In the genomic region with DNA sequence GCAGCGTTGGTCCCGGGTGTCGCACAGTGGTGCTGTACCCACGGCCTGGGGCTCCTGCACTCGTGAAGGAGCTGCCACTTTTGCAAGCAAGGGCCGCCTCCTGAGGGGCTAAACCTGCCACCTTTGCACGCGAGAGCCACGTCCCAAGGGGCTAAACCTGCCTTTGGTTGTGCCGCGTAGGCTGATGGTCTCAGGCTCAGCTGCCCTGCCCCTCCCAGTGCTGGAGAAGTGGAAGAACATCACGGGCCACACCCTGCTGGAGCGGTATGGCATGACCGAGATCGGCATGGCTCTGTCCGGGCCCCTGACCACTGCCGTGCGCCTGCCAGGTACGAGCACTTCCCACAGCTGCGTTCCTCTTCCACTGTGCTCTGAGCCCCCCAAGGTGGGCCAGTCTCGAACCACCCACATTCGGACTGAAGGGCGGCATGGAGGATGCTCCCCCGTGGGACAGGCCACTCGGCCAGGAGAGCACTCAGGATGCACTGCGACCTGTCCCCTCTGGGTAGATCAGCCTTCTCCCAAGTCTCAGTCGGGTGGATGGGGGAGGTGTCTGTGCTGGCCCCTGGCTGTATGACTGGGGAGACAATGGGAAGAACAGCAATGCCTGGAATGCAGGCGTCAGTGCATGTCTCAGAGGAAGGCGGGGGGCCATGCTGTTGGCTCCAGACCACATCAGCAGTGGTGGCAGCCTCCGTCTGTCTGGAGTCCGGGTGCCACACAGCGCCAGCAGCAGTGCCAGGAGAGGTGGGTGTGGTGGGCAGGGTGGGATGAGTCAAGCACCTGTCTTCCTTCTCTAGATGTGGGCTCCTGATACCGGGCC, we compare ENCODE assay signal across 8 cellular contexts. TPM values are rescaled to one million over a fixed set of nuclear protein-coding genes. Genes with fewer than 3 reads are reported as not detected.
DNase-seq lines count a peak whose midpoint lies in the region; ATAC-seq, FAIRE-seq and TF ChIP-seq lines count a peak whose summit lies in the region.

No MANE protein-coding gene starts in this region.

- no peak for TF ChIP-seq CTCF in astrocyte (IDR thresholded peaks at IDR 0.05; ENCODE audit: insufficient read depth, low read depth, low read length)
- no peak for TF ChIP-seq CTCF in mucosa of descending colon (IDR thresholded peaks at IDR 0.05)

- H3K9me3 ChIP-seq in astrocyte (ENCODE audit: insufficient read depth, low read depth, low read length), result no peaks in the 10 kb centered on the region
- no peaks in the 10 kb centered on the region for H3K9me3 ChIP-seq in mucosa of descending colon

- peaks cover 16% of the 10 kb centered on the region for H3K4me1 ChIP-seq in astrocyte (ENCODE audit: insufficient read depth, low read length)
- H3K4me1 ChIP-seq in mucosa of descending colon (ENCODE audit: low read depth), result peaks cover 5% of the 10 kb centered on the region

- H3K4me1 Mint-ChIP-seq in astrocyte (ENCODE audit: low read depth, unreplicated experiment), result peaks cover 22% of the 10 kb centered on the region

- H3K79me2 ChIP-seq in astrocyte (ENCODE audit: insufficient read depth, low read length), result no peaks in the 10 kb centered on the region

- no peaks in the 10 kb centered on the region for H3K27me3 Mint-ChIP-seq in astrocyte (ENCODE audit: low read depth, unreplicated experiment)

- H3K4me3 ChIP-seq in Jurkat, Clone E6-1 (ENCODE audit: low read length), result peak overlapping the region; percentile 50
- H3K4me3 ChIP-seq in astrocyte (ENCODE audit: insufficient read depth, low read depth, low read length), result no peak overlapping the region
- H3K4me3 ChIP-seq in mucosa of descending colon, result no peak overlapping the region

- H3K9me3 Mint-ChIP-seq in astrocyte (ENCODE audit: unreplicated experiment), result peaks cover 1% of the 10 kb centered on the region

- H3K4me3 Mint-ChIP-seq in astrocyte (ENCODE audit: unreplicated experiment), result peak overlapping the region; percentile 47

- peak overlapping the region; percentile 56 for H3K9ac ChIP-seq in astrocyte (ENCODE audit: low read length)

- FAIRE-seq in astrocyte (lab: Jason Lieb, UNC) (no peak), GM19239 (lab: Jason Lieb, UNC) (no peak)

- H3K36me3 Mint-ChIP-seq in astrocyte (ENCODE audit: low read depth, unreplicated experiment), result peaks cover 26% of the 10 kb centered on the region

- ATAC-seq in mucosa of descending colon (no peak), GM21717 (IDR thresholded peaks at IDR 0.05; ENCODE audit: unreplicated experiment) (no peak)

- H3K27ac Mint-ChIP-seq in astrocyte (ENCODE audit: unreplicated experiment), result peak overlapping the region; percentile 93

- H3K4me2 ChIP-seq in astrocyte (ENCODE audit: low read length), result peak overlapping the region; percentile 79

- no peaks in the 10 kb centered on the region for H3K27me3 ChIP-seq in astrocyte (ENCODE audit: insufficient read depth, low read length)

- peaks cover 20% of the 10 kb centered on the region for H4K20me1 ChIP-seq in astrocyte (ENCODE audit: insufficient read depth, low read length)

- H3K36me3 ChIP-seq in astrocyte (ENCODE audit: insufficient read depth, low read length) (peaks cover 5% of the 10 kb centered on the region), mucosa of descending colon (ENCODE audit: low read depth) (peaks cover 5% of the 10 kb centered on the region)

- peak overlapping the region; percentile 34 for H2AFZ ChIP-seq in astrocyte (ENCODE audit: low read depth, low read length)

- peak; percentile 9 for DNase-seq in CD1c-positive myeloid dendritic cell (ENCODE audit: extremely low spot score)
- DNase-seq in Jurkat, Clone E6-1 (ENCODE audit: low read depth, low spot score), result peak; percentile 69
- DNase-seq in astrocyte (ENCODE audit: low read depth), result peak; percentile 72
- peak in 2 of 3 donors; percentile 34 to 62 for DNase-seq in mucosa of descending colon
- DNase-seq in activated gamma-delta T cell treated with Interleukin-2 at 50 U/mL for 16 hours, result no peak
- DNase-seq in GM19239 (ENCODE audit: insufficient read length, low spot score), result no peak
- DNase-seq in GM19240 (ENCODE audit: insufficient read length, low spot score), result no peak

- intact Hi-C loops in mucosa of descending colon (cut with DNase I, micrococcal nuclease), result no loop called here

- H3K27ac ChIP-seq in astrocyte (ENCODE audit: low read depth, low read length), result peak overlapping the region; percentile 57

RNA-seq across cellular contexts. Expression of a gene that starts 20.7 kb away (rescaled TPM):
- 393 TPM for polyA plus RNA-seq in Jurkat, Clone E6-1 (2012; ENCODE audit: insufficient read depth, insufficient read length)
- 17.0 and 19.1 TPM in 2 replicates for total RNA-seq in astrocyte
- 10 to 100 TPM; 44.7 to 77.8 (median 49.6) TPM for total RNA-seq in mucosa of descending colon

RNA-seq across cellular contexts. Expression of a gene that starts 57.2 kb away (rescaled TPM):
- polyA plus RNA-seq in Jurkat, Clone E6-1 (2012; ENCODE audit: insufficient read depth, insufficient read length), result not detected
- 0.17 and 0.18 TPM in 2 replicates for total RNA-seq in astrocyte
- total RNA-seq in mucosa of descending colon, result not detected

Comparison
In these comparisons a context has a peak if more than half of its experiments do, and no peak if none do; other contexts are left out.
1. DNase-seq: peak in CD1c-positive myeloid dendritic cell (single experiment), Jurkat, Clone E6-1 (single experiment), astrocyte (single experiment) and mucosa of descending colon (2 of 3); none in activated gamma-delta T cell treated with Interleukin-2 at 50 U/mL for 16 hours (single experiment), GM19239 (single experiment) and GM19240 (single experiment).